26 cellular contexts compared by ENCODE assay signal in the genomic region with DNA sequence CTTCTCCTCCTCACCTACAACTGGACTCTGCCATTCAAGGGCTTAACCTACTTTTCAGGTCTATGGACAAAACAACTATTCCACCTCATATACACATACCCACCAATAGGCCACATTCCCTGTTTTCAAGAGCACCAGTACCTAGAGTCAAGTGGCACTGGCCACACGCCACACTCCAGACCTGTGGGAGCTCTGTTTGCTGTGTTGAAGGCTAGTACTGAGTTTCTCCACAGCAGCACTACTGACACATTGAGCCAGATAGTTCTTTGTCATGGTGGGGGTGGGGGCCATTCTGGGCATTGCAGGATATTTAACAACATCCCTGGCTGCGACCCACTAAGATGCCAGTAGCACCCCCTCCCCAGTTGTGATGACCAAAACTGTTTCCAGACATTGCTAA.
"Had no signal": no experiment of that assay in that cellular context is flagged by ENCODE, and none has a peak within 500 bp of the region (broad histone marks: within the 10 kb centered on the region; RNA-seq: fewer than 3 reads in every experiment).

No MANE protein-coding gene starts in this region.

- H3K27me3 ChIP-seq: adrenal gland, body of pancreas, esophagus squamous epithelium, gastroesophageal sphincter, heart right ventricle had no signal

- H3K9me3 ChIP-seq: adrenal gland, body of pancreas, esophagus squamous epithelium, gastroesophageal sphincter, heart right ventricle had no signal

- DNase-seq: activated CD4-positive, alpha-beta T cell treated with anti-CD3 and anti-CD28 coated beads for 4 hours; activated CD4-positive, alpha-beta T cell treated with anti-CD3 and anti-CD28 coated beads, Interleukin-2, amount 50 U/mL, for 1 hour; activated CD4-positive, alpha-beta T cell treated with anti-CD3 and anti-CD28 coated beads, Interleukin-2, amount 50 U/mL, for 48 hours; activated CD4-positive, CD25-positive, alpha-beta regulatory T cell; activated CD4-positive, CD25-positive, alpha-beta regulatory T cell treated with anti-CD3 and anti-CD28 coated beads, Interleukin-2, amount 50 U/mL, for 72 hours; activated CD8-positive, alpha-beta memory T cell treated with anti-CD3 and anti-CD28 coated beads, Interleukin-2, amount 10 ng/mL, durations not matched to agents 7 days and 5 days; activated CD8-positive, alpha-beta memory T cell treated with anti-CD3 and anti-CD28 coated beads, Interleukin-2, amount 50 U/mL, for 4 hours; activated CD8-positive, alpha-beta T cell treated with anti-CD3 and anti-CD28 coated beads, Interleukin-2, amount 10 ng/mL, durations not matched to agents 7 days and 5 days; activated effector memory CD4-positive, alpha-beta T cell treated with anti-CD3 and anti-CD28 coated beads, Interleukin-2, amount 50 U/mL, for 16 hours; activated naive CD4-positive, alpha-beta T cell treated with anti-CD3 and anti-CD28 coated beads for 36 hours; activated naive CD8-positive, alpha-beta T cell treated with anti-CD3 and anti-CD28 coated beads for 36 hours; activated naive CD8-positive, alpha-beta T cell treated with anti-CD3 and anti-CD28 coated beads, Interleukin-2, amount 50 U/mL, for 24 hours; activated T-cell treated with anti-CD3 and anti-CD28 coated beads, Interleukin-2, amount 50 U/mL, for 1 hour; activated T-cell treated with anti-CD3 and anti-CD28 coated beads, Interleukin-2, amount 50 U/mL, for 48 hours; adrenal gland; amygdala; aorta; body of pancreas; effector CD8-positive, alpha-beta T cell; esophagus squamous epithelium; foreskin melanocyte; heart right ventricle; T-helper 1 cell; T-helper 2 cell had no signal

- H3K27ac ChIP-seq: adrenal gland, body of pancreas, epithelial cell of prostate, esophagus squamous epithelium, gastroesophageal sphincter, heart right ventricle had no signal

- H3K4me1 ChIP-seq: adrenal gland, body of pancreas, esophagus squamous epithelium, gastroesophageal sphincter, heart right ventricle had no signal

- H3K4me3 ChIP-seq: adrenal gland, body of pancreas, esophagus squamous epithelium, gastroesophageal sphincter, heart right ventricle had no signal

- ATAC-seq: activated CD8-positive, alpha-beta memory T cell treated with anti-CD3 and anti-CD28 coated beads, Interleukin-2, amount 10 ng/mL, durations not matched to agents 7 days and 5 days; activated CD8-positive, alpha-beta T cell treated with anti-CD3 and anti-CD28 coated beads, Interleukin-2, amount 10 ng/mL, durations not matched to agents 7 days and 5 days; activated naive CD8-positive, alpha-beta T cell treated with anti-CD3 and anti-CD28 coated beads, Interleukin-2, amount 50 U/mL, for 24 hours; body of pancreas; gastroesophageal sphincter; heart right ventricle had no signal
